In genomic region chr21:34372321-34372720, GRCh38 we compare ENCODE assay signal across 1 cellular context.
TF ChIP-seq lines count a peak whose summit lies in the region.

No MANE protein-coding gene starts in this region.

TF ChIP-seq in HepG2, 621 proteins besides CTCF, POLR2A, EP300 and RAD21 (continued from another document and continues in another):
- no peak for TF ChIP-seq CSRNP2 (CRISPR knock-in tag; conservative IDR thresholded peaks at IDR 0.05; ENCODE audit: low read depth)
- peak; percentile 74; the same call in 1 of the 2 replicates for TF ChIP-seq MIER3 (CRISPR knock-in tag; IDR thresholded peaks at IDR 0.05; ENCODE audit: borderline replicate concordance)
- TF ChIP-seq ZZZ3 (CRISPR knock-in tag; IDR thresholded peaks at IDR 0.05; ENCODE audit: borderline replicate concordance), result peak; percentile 42; the same call in 1 of the 2 replicates
- no peak; the same call in 1 of the 2 replicates for TF ChIP-seq ZSCAN25 (CRISPR knock-in tag; IDR thresholded peaks at IDR 0.05)
- TF ChIP-seq SP5 (CRISPR knock-in tag; IDR thresholded peaks at IDR 0.05; ENCODE audit: borderline replicate concordance, low read depth), result 0 out of 2 replicates have a peak, but pooled peaks have one; percentile 20
- peak; percentile 72; the same call in 1 of the 2 replicates for TF ChIP-seq ZNF724P (CRISPR knock-in tag; IDR thresholded peaks at IDR 0.05; ENCODE audit: borderline replicate concordance)
- TF ChIP-seq WIZ (CRISPR knock-in tag; IDR thresholded peaks at IDR 0.05), result 0 out of 2 replicates have a peak, but pooled peaks have one; percentile 41
- peak; percentile 85 for TF ChIP-seq POGK (CRISPR knock-in tag; conservative IDR thresholded peaks at IDR 0.05)
- 0 out of 2 replicates have a peak, but pooled peaks have one; percentile 9 for TF ChIP-seq ZNF7 (CRISPR knock-in tag; IDR thresholded peaks at IDR 0.05)
- peak; percentile 36; the same call in 1 of the 2 replicates for TF ChIP-seq REPIN1 (CRISPR knock-in tag; IDR thresholded peaks at IDR 0.05; ENCODE audit: borderline replicate concordance, low read depth)
- 0 out of 2 replicates have a peak, but pooled peaks have one; percentile 62 for TF ChIP-seq TSC22D2 (CRISPR knock-in tag; IDR thresholded peaks at IDR 0.05; ENCODE audit: borderline replicate concordance)
- TF ChIP-seq, protein P1, sequence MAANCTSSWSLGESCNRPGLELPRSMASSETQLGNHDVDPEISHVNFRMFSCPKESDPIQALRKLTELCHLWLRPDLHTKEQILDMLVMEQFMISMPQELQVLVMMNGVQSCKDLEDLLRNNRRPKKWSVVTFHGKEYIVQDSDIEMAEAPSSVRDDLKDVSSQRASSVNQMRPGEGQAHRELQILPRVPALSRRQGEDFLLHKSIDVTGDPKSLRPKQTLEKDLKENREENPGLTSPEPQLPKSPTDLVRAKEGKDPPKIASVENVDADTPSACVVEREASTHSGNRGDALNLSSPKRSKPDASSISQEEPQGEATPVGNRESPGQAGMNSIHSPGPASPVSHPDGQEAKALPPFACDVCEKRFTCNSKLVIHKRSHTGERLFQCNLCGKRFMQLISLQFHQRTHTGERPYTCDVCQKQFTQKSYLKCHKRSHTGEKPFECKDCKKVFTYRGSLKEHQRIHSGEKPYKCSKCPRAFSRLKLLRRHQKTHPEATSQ (CRISPR knock-in tag; IDR thresholded peaks at IDR 0.05; ENCODE audit: borderline replicate concordance), result no peak
- TF ChIP-seq HNF1B (CRISPR knock-in tag; IDR thresholded peaks at IDR 0.05), result peak; percentile 62; the same call in 1 of the 2 replicates
- peak; percentile 77; the same call in 1 of the 2 replicates for TF ChIP-seq THRA (CRISPR knock-in tag; IDR thresholded peaks at IDR 0.05; ENCODE audit: borderline replicate concordance)
- TF ChIP-seq RXRB (CRISPR knock-in tag; IDR thresholded peaks at IDR 0.05; ENCODE audit: borderline replicate concordance), result peak; percentile 97
- TF ChIP-seq, protein P2, sequence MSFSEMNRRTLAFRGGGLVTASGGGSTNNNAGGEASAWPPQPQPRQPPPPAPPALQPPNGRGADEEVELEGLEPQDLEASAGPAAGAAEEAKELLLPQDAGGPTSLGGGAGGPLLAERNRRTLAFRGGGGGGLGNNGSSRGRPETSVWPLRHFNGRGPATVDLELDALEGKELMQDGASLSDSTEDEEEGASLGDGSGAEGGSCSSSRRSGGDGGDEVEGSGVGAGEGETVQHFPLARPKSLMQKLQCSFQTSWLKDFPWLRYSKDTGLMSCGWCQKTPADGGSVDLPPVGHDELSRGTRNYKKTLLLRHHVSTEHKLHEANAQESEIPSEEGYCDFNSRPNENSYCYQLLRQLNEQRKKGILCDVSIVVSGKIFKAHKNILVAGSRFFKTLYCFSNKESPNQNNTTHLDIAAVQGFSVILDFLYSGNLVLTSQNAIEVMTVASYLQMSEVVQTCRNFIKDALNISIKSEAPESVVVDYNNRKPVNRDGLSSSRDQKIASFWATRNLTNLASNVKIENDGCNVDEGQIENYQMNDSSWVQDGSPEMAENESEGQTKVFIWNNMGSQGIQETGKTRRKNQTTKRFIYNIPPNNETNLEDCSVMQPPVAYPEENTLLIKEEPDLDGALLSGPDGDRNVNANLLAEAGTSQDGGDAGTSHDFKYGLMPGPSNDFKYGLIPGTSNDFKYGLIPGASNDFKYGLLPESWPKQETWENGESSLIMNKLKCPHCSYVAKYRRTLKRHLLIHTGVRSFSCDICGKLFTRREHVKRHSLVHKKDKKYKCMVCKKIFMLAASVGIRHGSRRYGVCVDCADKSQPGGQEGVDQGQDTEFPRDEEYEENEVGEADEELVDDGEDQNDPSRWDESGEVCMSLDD (CRISPR knock-in tag; IDR thresholded peaks at IDR 0.05; ENCODE audit: borderline replicate concordance), result no peak
- no peak for TF ChIP-seq ATAD3A (CRISPR knock-in tag; IDR thresholded peaks at IDR 0.05)
- peak; percentile 48; the same call in 1 of the 3 replicates for TF ChIP-seq MXI1 (IDR thresholded peaks at IDR 0.05; ENCODE audit: borderline replicate concordance, low read depth, low read length)
- peak; percentile 53 for TF ChIP-seq GABPB1 (CRISPR knock-in tag; IDR thresholded peaks at IDR 0.05)
- TF ChIP-seq DNMT1 (CRISPR knock-in tag; IDR thresholded peaks at IDR 0.05), result 0 out of 2 replicates have a peak, but pooled peaks have one; percentile 51
- TF ChIP-seq ZNF609 (CRISPR knock-in tag; IDR thresholded peaks at IDR 0.05; ENCODE audit: borderline replicate concordance), result peak; percentile 89; the same call in 1 of the 2 replicates
- TF ChIP-seq, protein P3, sequence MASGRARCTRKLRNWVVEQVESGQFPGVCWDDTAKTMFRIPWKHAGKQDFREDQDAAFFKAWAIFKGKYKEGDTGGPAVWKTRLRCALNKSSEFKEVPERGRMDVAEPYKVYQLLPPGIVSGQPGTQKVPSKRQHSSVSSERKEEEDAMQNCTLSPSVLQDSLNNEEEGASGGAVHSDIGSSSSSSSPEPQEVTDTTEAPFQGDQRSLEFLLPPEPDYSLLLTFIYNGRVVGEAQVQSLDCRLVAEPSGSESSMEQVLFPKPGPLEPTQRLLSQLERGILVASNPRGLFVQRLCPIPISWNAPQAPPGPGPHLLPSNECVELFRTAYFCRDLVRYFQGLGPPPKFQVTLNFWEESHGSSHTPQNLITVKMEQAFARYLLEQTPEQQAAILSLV (CRISPR knock-in tag; IDR thresholded peaks at IDR 0.05; ENCODE audit: borderline replicate concordance), result peak; percentile 72; the same call in 1 of the 2 replicates
- peak; percentile 92 for TF ChIP-seq ATF3 (CRISPR knock-in tag; IDR thresholded peaks at IDR 0.05)
- TF ChIP-seq ZNF558 (CRISPR knock-in tag; IDR thresholded peaks at IDR 0.05; ENCODE audit: borderline replicate concordance), result no peak
- TF ChIP-seq ZNF788 (CRISPR knock-in tag; IDR thresholded peaks at IDR 0.05; ENCODE audit: borderline replicate concordance), result peak; percentile 78; the same call in 1 of the 2 replicates
- TF ChIP-seq EEA1 (CRISPR knock-in tag; IDR thresholded peaks at IDR 0.05; ENCODE audit: borderline replicate concordance), result no peak
- 0 out of 2 replicates have a peak, but pooled peaks have one; percentile 54 for TF ChIP-seq ZBTB42 (CRISPR knock-in tag; IDR thresholded peaks at IDR 0.05)
- peak; percentile 39; the same call in 1 of the 2 replicates for TF ChIP-seq CREM (IDR thresholded peaks at IDR 0.05)
- TF ChIP-seq CREM (CRISPR knock-in tag; IDR thresholded peaks at IDR 0.05), result no peak
- peak; percentile 89 for TF ChIP-seq ARID5B (CRISPR knock-in tag; IDR thresholded peaks at IDR 0.05)
- peak; percentile 80; the same call in 1 of the 2 replicates for TF ChIP-seq ZBTB20 (CRISPR knock-in tag; IDR thresholded peaks at IDR 0.05; ENCODE audit: borderline replicate concordance, low read depth)
- TF ChIP-seq ZNF292 (CRISPR knock-in tag; IDR thresholded peaks at IDR 0.05; ENCODE audit: borderline replicate concordance, low read depth), result peak; percentile 95; the same call in 1 of the 2 replicates
- peak; percentile 82 for TF ChIP-seq FOXA3 (CRISPR knock-in tag; IDR thresholded peaks at IDR 0.05)
